In genomic region chr14:24231263-24232120, GRCh38 we compare ENCODE assay signal across 8 cellular contexts. TPM values are rescaled to one million over a fixed set of nuclear protein-coding genes. Genes with fewer than 3 reads are reported as not detected.
DNase-seq lines count a peak whose midpoint lies in the region; ATAC-seq and TF ChIP-seq lines count a peak whose summit lies in the region.

No MANE protein-coding gene starts in this region.

- peak overlapping the region; percentile 93 for H3K4me3 Mint-ChIP-seq in activated T-cell treated with anti-CD3 and anti-CD28 coated beads, Interleukin-2, amount 50 U/mL, for 4 hours

- peak overlapping the region; percentile 73; the same call in 1 of the 2 replicates for H3K27ac ChIP-seq in Karpas-422 (ENCODE audit: low read length)
- H3K27ac ChIP-seq in brain microvascular endothelial cell, result peak overlapping the region; percentile 85
- H3K27ac ChIP-seq in lower lobe of right lung, result peak overlapping the region; percentile 91
- H3K27ac ChIP-seq in upper lobe of left lung, result peak overlapping the region; percentile 88 to 92 (median 91)

- 11 to 13% methylated on average over 23 of the region's 23 CpGs for WGBS in upper lobe of left lung, 2 donors

- no peaks in the 10 kb centered on the region for H3K9me3 Mint-ChIP-seq in activated T-cell treated with anti-CD3 and anti-CD28 coated beads, Interleukin-2, amount 50 U/mL, for 4 hours

- H3K27me3 Mint-ChIP-seq in activated T-cell treated with anti-CD3 and anti-CD28 coated beads, Interleukin-2, amount 50 U/mL, for 4 hours (ENCODE audit: low read depth), result no peaks in the 10 kb centered on the region

- H3K27me3 ChIP-seq in Karpas-422 (ENCODE audit: low read length), result no peaks in the 10 kb centered on the region
- no peaks in the 10 kb centered on the region for H3K27me3 ChIP-seq in brain microvascular endothelial cell (replicated peaks)
- no peaks in the 10 kb centered on the region for H3K27me3 ChIP-seq in lower lobe of right lung (ENCODE audit: low read depth)
- no peaks in the 10 kb centered on the region for H3K27me3 ChIP-seq in upper lobe of left lung

- H3K4me3 ChIP-seq in Karpas-422 (ENCODE audit: low read length) (peak overlapping the region; percentile 87), brain microvascular endothelial cell (ENCODE audit: low read depth, low read length) (peak overlapping the region; percentile 93), lower lobe of right lung (peak overlapping the region; percentile 83), upper lobe of left lung (peak overlapping the region; percentile 71 to 90 (median 79))

- H4K20me1 ChIP-seq in Karpas-422 (ENCODE audit: insufficient read depth, low read depth, low read length), result peaks cover 3% of the 10 kb centered on the region; the same call in 1 of the 2 replicates

- peaks cover 47% of the 10 kb centered on the region for H3K4me1 Mint-ChIP-seq in activated T-cell treated with anti-CD3 and anti-CD28 coated beads, Interleukin-2, amount 50 U/mL, for 4 hours (ENCODE audit: low read depth)

- H3K9me2 ChIP-seq in Karpas-422 (replicated peaks; ENCODE audit: insufficient read depth, low read length), result no peaks in the 10 kb centered on the region

- H3K36me3 Mint-ChIP-seq in activated T-cell treated with anti-CD3 and anti-CD28 coated beads, Interleukin-2, amount 50 U/mL, for 4 hours (ENCODE audit: insufficient read depth), result peaks cover 23% of the 10 kb centered on the region

- peak overlapping the region; percentile 82 for H3K9ac ChIP-seq in Karpas-422 (ENCODE audit: low read length)

- H2AFZ ChIP-seq in Karpas-422 (ENCODE audit: low read length), result peak overlapping the region; percentile 84; the same call in 1 of the 2 replicates

- intact Hi-C loops in lower lobe of right lung (cut with DNase I), result no loop called here

- H3K9me3 ChIP-seq in Karpas-422 (ENCODE audit: low read length) (no peaks in the 10 kb centered on the region), lower lobe of right lung (no peaks in the 10 kb centered on the region), upper lobe of left lung (no peaks in the 10 kb centered on the region)

- TF ChIP-seq EP300 in upper lobe of left lung (IDR thresholded peaks at IDR 0.05), result no peak

- H3K4me1 ChIP-seq in Karpas-422 (ENCODE audit: low read length) (peaks cover 33% of the 10 kb centered on the region), lower lobe of right lung (peaks cover 29% of the 10 kb centered on the region), upper lobe of left lung (peaks cover 23 to 49% (median 29%) of the 10 kb centered on the region in 4 donors)

- DNase-seq in activated T-cell treated with anti-CD3 and anti-CD28 coated beads, Interleukin-2, amount 50 U/mL, for 4 hours, result no peak
- no peak for DNase-seq in activated T-cell treated with anti-CD3 and anti-CD28 coated beads, Interleukin-2, amount 50 U/mL, for 1 hour
- DNase-seq in Karpas-422 (peak; percentile 70), brain microvascular endothelial cell (no peak), lower lobe of right lung (no peak), upper lobe of left lung (no peak), SK-N-DZ (ENCODE audit: low spot score) (no peak)

- peak; percentile 7 to 15 for ATAC-seq in activated T-cell treated with anti-CD3 and anti-CD28 coated beads, Interleukin-2, amount 50 U/mL, for 4 hours
- ATAC-seq in lower lobe of right lung, result peak; percentile 1 to 5
- peak in 1 of 2 donors; percentile 15 for ATAC-seq in upper lobe of left lung (ENCODE audit: low FRiP score in 2 of 2)
- ATAC-seq in GM18861 (IDR thresholded peaks at IDR 0.05; ENCODE audit: unreplicated experiment), result no peak

- TF ChIP-seq CTCF in brain microvascular endothelial cell (IDR thresholded peaks at IDR 0.05; ENCODE audit: low read depth, low read length, missing control alignments) (no peak), lower lobe of right lung (IDR thresholded peaks at IDR 0.05) (no peak), upper lobe of left lung (IDR thresholded peaks at IDR 0.05) (no peak)

- H3K36me3 ChIP-seq in Karpas-422 (ENCODE audit: insufficient read depth, low read length) (peaks cover 26% of the 10 kb centered on the region; the same call in 1 of the 2 replicates), brain microvascular endothelial cell (replicated peaks) (peaks cover 14% of the 10 kb centered on the region), lower lobe of right lung (peaks cover 39% of the 10 kb centered on the region), upper lobe of left lung (peaks cover 3 to 34% (median 15%) of the 10 kb centered on the region in 4 donors)

- in situ Hi-C loops in brain microvascular endothelial cell (cut with HindIII; ENCODE audit: low pct_ligation_motif_present, low sequenced_read_pairs), result no loop called here

- H3K79me2 ChIP-seq in Karpas-422 (ENCODE audit: low read length), result peaks cover 88% of the 10 kb centered on the region

- no peak for TF ChIP-seq POLR2A in upper lobe of left lung (IDR thresholded peaks at IDR 0.05)

- H3K4me2 ChIP-seq in Karpas-422 (ENCODE audit: low read depth, low read length, poor library complexity, severe bottlenecking), result peak overlapping the region; percentile 81

RNA-seq across cellular contexts. Expression of gene NEDD8, which starts 0.7 kb away (rescaled TPM):
- total RNA-seq in activated T-cell treated with anti-CD3 and anti-CD28 coated beads, Interleukin-2, amount 50 U/mL, for 4 hours, result 100 to 1,000 TPM; 197 to 217 (median 205) TPM
- 293 and 323 TPM in 2 replicates for total RNA-seq in Karpas-422 (2014; rRNA removed; shearing (Covaris generic); ENCODE audit: low replicate concordance)
- total RNA-seq in lower lobe of right lung, result 132 TPM
- 100 to 1,000 TPM in 4 of 6 donors, 10 to 100 TPM in 2; 39.8 to 144 (median 121) TPM for total RNA-seq in upper lobe of left lung
- polyA plus RNA-seq in SK-N-DZ (2014; cell fraction: cytosol; rRNA removed), result 515 and 707 TPM in 2 replicates
- polyA plus RNA-seq in SK-N-DZ (2014; cell fraction: nucleus; rRNA removed), result 207 and 336 TPM in 2 replicates

RNA-seq across cellular contexts. Expression of gene GMPR2, which starts 1.2 kb away (rescaled TPM):
- 10 to 100 TPM; 29.6 to 30.8 (median 29.7) TPM for total RNA-seq in activated T-cell treated with anti-CD3 and anti-CD28 coated beads, Interleukin-2, amount 50 U/mL, for 4 hours
- total RNA-seq in Karpas-422 (2014; rRNA removed; shearing (Covaris generic); ENCODE audit: low replicate concordance), result 132 and 164 TPM in 2 replicates
- total RNA-seq in lower lobe of right lung (72.3 TPM), upper lobe of left lung (10 to 100 TPM; 26.2 to 76.9 (median 47.2) TPM)
- 120 and 138 TPM in 2 replicates for polyA plus RNA-seq in SK-N-DZ (2014; cell fraction: cytosol; rRNA removed)
- polyA plus RNA-seq in SK-N-DZ (2014; cell fraction: nucleus; rRNA removed), result 90.3 and 107 TPM in 2 replicates

RNA-seq across cellular contexts. Expression of gene TINF2, which starts 10.9 kb away (rescaled TPM):
- total RNA-seq in activated T-cell treated with anti-CD3 and anti-CD28 coated beads, Interleukin-2, amount 50 U/mL, for 4 hours, result 100 to 1,000 TPM in 2 of 3 donors, 10 to 100 TPM in 1; 87.2 to 110 (median 103) TPM
- 81.1 and 104 TPM in 2 replicates for total RNA-seq in Karpas-422 (2014; rRNA removed; shearing (Covaris generic); ENCODE audit: low replicate concordance)
- 85.7 TPM for total RNA-seq in lower lobe of right lung
- 100 to 1,000 TPM in 1 of 6 donors, 10 to 100 TPM in 5; 46.1 to 109 (median 86.4) TPM for total RNA-seq in upper lobe of left lung
- 58.8 and 65.1 TPM in 2 replicates for polyA plus RNA-seq in SK-N-DZ (2014; cell fraction: cytosol; rRNA removed)
- 49.1 and 78.3 TPM in 2 replicates for polyA plus RNA-seq in SK-N-DZ (2014; cell fraction: nucleus; rRNA removed)

RNA-seq across cellular contexts. Expression of gene MDP1, which starts 15.6 kb away (rescaled TPM):
- 10 to 100 TPM; 16.3 to 19.5 (median 18.4) TPM for total RNA-seq in activated T-cell treated with anti-CD3 and anti-CD28 coated beads, Interleukin-2, amount 50 U/mL, for 4 hours
- total RNA-seq in Karpas-422 (2014; rRNA removed; shearing (Covaris generic); ENCODE audit: low replicate concordance), result 30.7 and 35.4 TPM in 2 replicates
- total RNA-seq in lower lobe of right lung (13.3 TPM), upper lobe of left lung (10 to 100 TPM in 4 of 6 donors, 1 to 10 TPM in 2; 8.1 to 21.1 (median 12.7) TPM)
- 40.5 and 47.8 TPM in 2 replicates for polyA plus RNA-seq in SK-N-DZ (2014; cell fraction: cytosol; rRNA removed)
- polyA plus RNA-seq in SK-N-DZ (2014; cell fraction: nucleus; rRNA removed), result 64.3 and 67.7 TPM in 2 replicates

RNA-seq across cellular contexts. Expression of gene CHMP4A, which starts 18.2 kb away (rescaled TPM):
- total RNA-seq in activated T-cell treated with anti-CD3 and anti-CD28 coated beads, Interleukin-2, amount 50 U/mL, for 4 hours, result 10 to 100 TPM; 71.7 to 85.5 (median 85.4) TPM
- total RNA-seq in Karpas-422 (2014; rRNA removed; shearing (Covaris generic); ENCODE audit: low replicate concordance), result 36.8 and 94.6 TPM in 2 replicates
- 41.9 TPM for total RNA-seq in lower lobe of right lung
- 100 to 1,000 TPM in 1 of 6 donors, 10 to 100 TPM in 5; 39.9 to 112 (median 61.5) TPM for total RNA-seq in upper lobe of left lung
- polyA plus RNA-seq in SK-N-DZ (2014; cell fraction: cytosol; rRNA removed), result 22.8 TPM in 2 replicates
- 14.0 and 15.6 TPM in 2 replicates for polyA plus RNA-seq in SK-N-DZ (2014; cell fraction: nucleus; rRNA removed)
